24 cellular contexts compared by ENCODE assay signal in genomic region chr16:47705268-47705667, GRCh38.
DNase-seq lines count a peak whose midpoint lies in the region; ATAC-seq, FAIRE-seq and TF ChIP-seq lines count a peak whose summit lies in the region.
"Had no signal": no experiment of that assay in that cellular context is flagged by ENCODE, and none has a peak within 500 bp of the region (broad histone marks: within the 10 kb centered on the region; RNA-seq: fewer than 3 reads in every experiment).

No MANE protein-coding gene starts in this region.

- CTCF ChIA-PET in IMR-90 (lab: Yijun Ruan, JAX) (no interaction called here), K562 (lab: Yijun Ruan, JAX; ENCODE audit: low intra/inter-chr PET ratio) (no interaction called here)

- WGBS in IMR-90 (ENCODE audit: extremely low coverage in 2 of 2, insufficient read length in 1 of 2), 2 experiments = no CpG with 5 or more reads among the region's 4 CpGs
- WGBS in K562 (ENCODE audit: insufficient coverage, low coverage, missing lambda C conversion rate) = 82% methylated on average over 4 of the region's 4 CpGs
- WGBS in neuronal stem cell (ENCODE audit: extremely low coverage in 2 of 2, insufficient read length in 2 of 2, insufficient replicate concordance in 1 of 2), 2 donors = no CpG with 5 or more reads among the region's 4 CpGs

- H3K27ac Mint-ChIP-seq in stimulated activated memory B cell treated with anti-CD40 and anti-IgM and Interleukin-4, amounts not matched to agents 10 μg/mL and 1 μg/mL and 100 μg/mL, for 72 hours = no peak overlapping the region
- H3K27ac Mint-ChIP-seq: HFFc6 had no signal

- H2BK15ac ChIP-seq in IMR-90 (ENCODE audit: low read depth, low read length) (no peak overlapping the region), neuronal stem cell (ENCODE audit: low read length) (no peak overlapping the region)

- no peaks in the 10 kb centered on the region for H4K20me1 ChIP-seq in IMR-90 (ENCODE audit: insufficient read depth, low read length)
- H4K20me1 ChIP-seq in K562 (replicated peaks; ENCODE audit: control insufficient read depth, insufficient read depth, low read length) = no peaks in the 10 kb centered on the region
- H4K20me1 ChIP-seq: BLaER1 had no signal

- no peak overlapping the region for H3K4ac ChIP-seq in IMR-90 (ENCODE audit: low read depth, low read length)
- H3K4ac ChIP-seq in neuronal stem cell (ENCODE audit: low read length) = no peak overlapping the region

- POLR2A ChIA-PET in IMR-90 (lab: Charles Lee; ENCODE audit: unreplicated experiment) = no interaction called here
- POLR2A ChIA-PET in K562 (lab: Yijun Ruan, JAX) = no interaction called here

- H2AK9ac ChIP-seq in IMR-90 (replicated peaks; ENCODE audit: low read depth, low read length, poor library complexity) = no peak overlapping the region

- H3K9me1 ChIP-seq in IMR-90 (ENCODE audit: insufficient read depth, low read length) = peaks cover 6% of the 10 kb centered on the region; the same call in 1 of the 2 replicates
- no peaks in the 10 kb centered on the region for H3K9me1 ChIP-seq in K562 (ENCODE audit: control insufficient read depth, insufficient read depth, low read length)

- no peaks in the 10 kb centered on the region for H3K4me1 Mint-ChIP-seq in stimulated activated memory B cell treated with anti-CD40 and anti-IgM and Interleukin-4, amounts not matched to agents 10 μg/mL and 1 μg/mL and 100 μg/mL, for 72 hours

- H3K9ac ChIP-seq in IMR-90 (ENCODE audit: low read depth, low read length) (no peak overlapping the region), K562 (ENCODE audit: insufficient read depth in 1 of 2, low read depth in 2 of 2, low read length in 2 of 2) (no peak overlapping the region), neuronal stem cell (ENCODE audit: low read depth, low read length, poor library complexity) (no peak overlapping the region)
- H3K9ac ChIP-seq: BLaER1 had no signal

- H2AK5ac ChIP-seq in IMR-90 (ENCODE audit: low read depth, low read length) = no peak overlapping the region
- peak overlapping the region; percentile 87 for H2AK5ac ChIP-seq in neuronal stem cell (ENCODE audit: low read depth, low read length)

- H3K4me3 ChIP-seq in IMR-90 (ENCODE audit: insufficient read depth, low read depth, low read length) (no peak overlapping the region), K562 (no peak overlapping the region), neuronal stem cell (ENCODE audit: low read length in 2 of 2) (peak overlapping the region in 1 of 2 donors; percentile 7)
- H3K4me3 ChIP-seq: A549, BLaER1, GM12878 had no signal

- no peaks in the 10 kb centered on the region for H3K9me3 ChIP-seq in IMR-90 (ENCODE audit: control insufficient read depth, insufficient read depth, low read length)
- H3K9me3 ChIP-seq in K562 (replicated peaks; ENCODE audit: control insufficient read depth, insufficient read depth, low read depth, low read length) = no peaks in the 10 kb centered on the region
- no peaks in the 10 kb centered on the region for H3K9me3 ChIP-seq in neuronal stem cell (replicated peaks in 1 of 2; ENCODE audit: control insufficient read depth in 2 of 2, insufficient read depth in 1 of 2, low read depth in 1 of 2, low read length in 2 of 2)
- H3K9me3 ChIP-seq: A549, BLaER1 had no signal

- no peaks in the 10 kb centered on the region for H3K27me3 Mint-ChIP-seq in stimulated activated memory B cell treated with anti-CD40 and anti-IgM and Interleukin-4, amounts not matched to agents 10 μg/mL and 1 μg/mL and 100 μg/mL, for 72 hours
- H3K27me3 Mint-ChIP-seq: CD4-positive, alpha-beta memory T cell; IgD-negative memory B cell had no signal

- no peak for TF ChIP-seq EP300 in K562 (IDR thresholded peaks at IDR 0.05; ENCODE audit: low read length)

- H2BK120ac ChIP-seq in IMR-90 (ENCODE audit: low read depth, low read length) (no peak overlapping the region), neuronal stem cell (ENCODE audit: low read depth, low read length) (no peak overlapping the region)

- H2BK12ac ChIP-seq in neuronal stem cell (ENCODE audit: low read length) = no peak overlapping the region

- no peak overlapping the region for H3K18ac ChIP-seq in IMR-90 (ENCODE audit: low read depth, low read length)
- H3K18ac ChIP-seq in neuronal stem cell (ENCODE audit: low read length) = peak overlapping the region; percentile 60

- H3K4me2 ChIP-seq in IMR-90 (ENCODE audit: low read depth, low read length) (no peak overlapping the region), K562 (ENCODE audit: insufficient read depth, low read length) (no peak overlapping the region), neuronal stem cell (ENCODE audit: insufficient read depth, low read length, poor library complexity, severe bottlenecking) (no peak overlapping the region)
- H3K4me2 ChIP-seq: A549, BLaER1 had no signal

- no peak for TF ChIP-seq POLR2A in IMR-90 (IDR thresholded peaks at IDR 0.05; ENCODE audit: low read depth, low read length)
- no peak for TF ChIP-seq POLR2A in K562 (conservative IDR thresholded peaks at IDR 0.05)

- DNase-seq in COLO829 (ENCODE audit: low spot score) (peak; percentile 2), IMR-90 (peak; percentile 15), K562 (ENCODE audit: extremely low read depth in 1 of 4, low spot score in 3 of 4) (no peak), neuronal stem cell (ENCODE audit: low spot score) (no peak)
- DNase-seq: Calu3; CD4-positive, alpha-beta memory T cell; EL; H7; HFFc6; MM.1S; NCI-H1092 treated with DMSO at 0.1 percent for 48 hours; NCI-H146; NCI-H2081; NCI-H345; NCI-H524 treated with DMSO at 0.1 percent for 48 hours had no signal

- no peak overlapping the region for H2BK20ac ChIP-seq in IMR-90 (ENCODE audit: low read depth, low read length)

- in situ Hi-C loops in IMR-90 (cut with MboI; ENCODE audit: low sequenced_read_pairs) (no loop called here), K562 (cut with MboI) (no loop called here)

- H3K27me3 ChIP-seq in IMR-90 (ENCODE audit: control insufficient read depth, insufficient read depth, low read length) (no peaks in the 10 kb centered on the region), K562 (ENCODE audit: control insufficient read depth in 2 of 2, insufficient read depth in 2 of 2, low read length in 2 of 2) (no peaks in the 10 kb centered on the region), neuronal stem cell (ENCODE audit: control insufficient read depth in 3 of 3, insufficient read depth in 3 of 3, low read depth in 1 of 3, low read length in 3 of 3) (no peaks in the 10 kb centered on the region)
- H3K27me3 ChIP-seq: BLaER1 had no signal

- H4K8ac ChIP-seq in IMR-90 (ENCODE audit: low read depth in 2 of 2, low read length in 2 of 2) (no peak overlapping the region), neuronal stem cell (ENCODE audit: low read depth, low read length) (no peak overlapping the region)

- peaks cover 23% of the 10 kb centered on the region for H3K36me3 Mint-ChIP-seq in stimulated activated memory B cell treated with anti-CD40 and anti-IgM and Interleukin-4, amounts not matched to agents 10 μg/mL and 1 μg/mL and 100 μg/mL, for 72 hours

- TF ChIP-seq CTCF in IMR-90 (conservative IDR thresholded peaks at IDR 0.05; ENCODE audit: low read depth, low read length) (no peak), K562 (IDR thresholded peaks at IDR 0.05 in 2 of 3, conservative IDR thresholded peaks at IDR 0.05 in 1 of 3; ENCODE audit: insufficient read depth in 2 of 3, low read depth in 1 of 3, low read length in 3 of 3) (no peak)

- BruUV-seq in IMR-90 (replicated peaks; lab: Mats Ljungman, UMichigan) = no TSS peak
- no TSS peak for BruUV-seq in K562 (replicated peaks; lab: Mats Ljungman, UMichigan)

- H3K79me1 ChIP-seq in IMR-90 (ENCODE audit: low read depth in 1 of 2, low read length in 2 of 2) (no peaks in the 10 kb centered on the region), neuronal stem cell (ENCODE audit: low read depth, low read length) (no peaks in the 10 kb centered on the region)

- dilution Hi-C loops in IMR-90 (cut with HindIII; ENCODE audit: low sequenced_read_pairs, unreplicated experiment) = no loop called here

- H3K27ac ChIP-seq in IMR-90 (ENCODE audit: insufficient read depth, low read length) (no peak overlapping the region), K562 (ENCODE audit: extremely low read depth, low read depth, low read length) (no peak overlapping the region), neuronal stem cell (replicated peaks; ENCODE audit: low read length) (no peak overlapping the region)
- H3K27ac ChIP-seq: A549, BLaER1 had no signal

- TF ChIP-seq RAD21 in IMR-90 (IDR thresholded peaks at IDR 0.05; ENCODE audit: low read length) = no peak
- TF ChIP-seq RAD21 in K562 (CRISPR knock-in tag; conservative IDR thresholded peaks at IDR 0.05 in 1 of 2, IDR thresholded peaks at IDR 0.05 in 1 of 2) = no peak

- H3K36me3 ChIP-seq in IMR-90 (ENCODE audit: control insufficient read depth, insufficient read depth, low read length) (no peaks in the 10 kb centered on the region), K562 (ENCODE audit: control insufficient read depth, insufficient read depth, low read length) (peaks cover 2% of the 10 kb centered on the region; the same call in 1 of the 3 replicates), neuronal stem cell (replicated peaks in 1 of 2; ENCODE audit: control insufficient read depth in 2 of 2, insufficient read depth in 2 of 2, low read length in 2 of 2) (no peaks in the 10 kb centered on the region)

- H3K14ac ChIP-seq in IMR-90 (replicated peaks; ENCODE audit: low read depth, low read length) (0 out of 2 replicates have a peak overlapping the region, but pooled peaks have one; percentile 11), neuronal stem cell (ENCODE audit: low read length) (no peak overlapping the region)

- no peak for FAIRE-seq in K562 (lab: Jason Lieb, UNC)
- FAIRE-seq: A549, GM12878 had no signal

- H4K91ac ChIP-seq in IMR-90 (ENCODE audit: insufficient read depth, low read depth, low read length) (no peak overlapping the region), neuronal stem cell (ENCODE audit: low read depth, low read length, poor library complexity) (no peak overlapping the region)

- ATAC-seq in IMR-90 (ENCODE audit: low read depth) (peak; percentile 32; the same call in 1 of the 2 replicates), K562 (peak; percentile 63), GM18873 (IDR thresholded peaks at IDR 0.05; ENCODE audit: low FRiP score, unreplicated experiment) (no peak), HG03442 (IDR thresholded peaks at IDR 0.05; ENCODE audit: unreplicated experiment) (no peak)
- no peak for ATAC-seq in stimulated activated memory B cell treated with anti-CD40 and anti-IgM and Interleukin-4, amounts not matched to agents 10 μg/mL and 1 μg/mL and 100 μg/mL, for 72 hours
- ATAC-seq: GM12878, Panc1, Right ventricle myocardium inferior had no signal

- H3K9me3 Mint-ChIP-seq in stimulated activated memory B cell treated with anti-CD40 and anti-IgM and Interleukin-4, amounts not matched to agents 10 μg/mL and 1 μg/mL and 100 μg/mL, for 72 hours = peaks cover 4% of the 10 kb centered on the region
- H3K9me3 Mint-ChIP-seq: HFFc6, IgD-negative memory B cell had no signal

- H2BK5ac ChIP-seq in IMR-90 (ENCODE audit: low read depth, low read length, poor library complexity, severe bottlenecking) (no peak overlapping the region), neuronal stem cell (ENCODE audit: low read length) (no peak overlapping the region)

- H3K4me1 ChIP-seq in IMR-90 (ENCODE audit: control insufficient read depth, insufficient read depth, low read length) (no peaks in the 10 kb centered on the region), K562 (replicated peaks in 1 of 2; ENCODE audit: control insufficient read depth in 2 of 2, insufficient read depth in 2 of 2, low read length in 2 of 2) (no peaks in the 10 kb centered on the region), neuronal stem cell (ENCODE audit: control insufficient read depth in 2 of 2, insufficient read depth in 1 of 2, low read depth in 1 of 2, low read length in 2 of 2) (peaks cover 0 to 2% of the 10 kb centered on the region in 2 donors)
- H3K4me1 ChIP-seq: A549, BLaER1 had no signal

- no peaks in the 10 kb centered on the region for H3K79me2 ChIP-seq in K562 (ENCODE audit: control insufficient read depth, insufficient read depth, low read length)

- intact Hi-C loops in IMR-90 (cut with micrococcal nuclease) (no loop called here), K562 (cut with micrococcal nuclease) (no loop called here)

- no peak overlapping the region for H3K56ac ChIP-seq in IMR-90 (ENCODE audit: extremely low read depth, insufficient read depth, low read length)

- H3K23ac ChIP-seq in IMR-90 (ENCODE audit: low read depth, low read length) = no peak overlapping the region
- H3K23ac ChIP-seq in neuronal stem cell (ENCODE audit: low read depth, low read length, poor library complexity) = no peak overlapping the region

- H2AFZ ChIP-seq in IMR-90 (replicated peaks; ENCODE audit: low read length, poor library complexity) (no peak overlapping the region), K562 (ENCODE audit: low read depth, low read length) (no peak overlapping the region), neuronal stem cell (ENCODE audit: low read length) (no peak overlapping the region)

- H4K5ac ChIP-seq in IMR-90 (ENCODE audit: low read depth, low read length) = no peak overlapping the region

- no peak overlapping the region for H3K4me3 Mint-ChIP-seq in stimulated activated memory B cell treated with anti-CD40 and anti-IgM and Interleukin-4, amounts not matched to agents 10 μg/mL and 1 μg/mL and 100 μg/mL, for 72 hours
- H3K4me3 Mint-ChIP-seq: CD4-positive, alpha-beta memory T cell; HFFc6; IgD-negative memory B cell had no signal

Comparison
In these comparisons a context has a peak if more than half of its experiments do, and no peak if none do; other contexts are left out.
1. DNase-seq: peak in COLO829 (single experiment) and IMR-90 (single experiment); none in K562 (0 of 4) and neuronal stem cell (single experiment).
2. ATAC-seq: peak in IMR-90 (single experiment) and K562 (single experiment); none in GM18873 (single experiment), stimulated activated memory B cell treated with anti-CD40 and anti-IgM and Interleukin-4, amounts not matched to agents 10 μg/mL and 1 μg/mL and 100 μg/mL, for 72 hours (single experiment) and HG03442 (single experiment).